Comparison of ENCODE assay signal across 19 cellular contexts in genomic region chr17:57037401-57037800, GRCh38.
"Had no signal": no experiment of that assay in that cellular context is flagged by ENCODE, and none has a peak within 500 bp of the region (broad histone marks: within the 10 kb centered on the region; RNA-seq: fewer than 3 reads in every experiment).

No MANE protein-coding gene starts in this region.

- H3K9me3 ChIP-seq: SK-N-SH had no signal

- DNase-seq: KBM-7, MV-4-11, NCI-H1048, NCI-H1105, NCI-H1436 treated with DMSO at 0.1 percent for 48 hours, NCI-H1694, NCI-H187 treated with DMSO at 0.1 percent for 48 hours, NCI-H2029 treated with DMSO at 0.1 percent for 48 hours, NCI-H2107, NCI-H2171 treated with DMSO at 0.1 percent for 48 hours, NCI-H345, NCI-H446 treated with DMSO at 0.1 percent for 48 hours, NCI-H524 treated with DMSO at 0.1 percent for 48 hours, NCI-H69, NCI-H774, PC-3, SHP77, SK-N-SH, SW 1271 had no signal
